In genomic region chr16:58727796-58728568, GRCh38 we compare ENCODE assay signal across 15 cellular contexts. TPM values are rescaled to one million over a fixed set of nuclear protein-coding genes. Genes with fewer than 3 reads are reported as not detected.
DNase-seq lines count a peak whose midpoint lies in the region; ATAC-seq, FAIRE-seq and TF ChIP-seq lines count a peak whose summit lies in the region.
"Had no signal": no experiment of that assay in that cellular context is flagged by ENCODE, and none has a peak within 500 bp of the region (broad histone marks: within the 10 kb centered on the region; RNA-seq: fewer than 3 reads in every experiment).

No MANE protein-coding gene starts in this region.

- no peaks in the 10 kb centered on the region for H3K9me3 Mint-ChIP-seq in WTC11
- H3K9me3 Mint-ChIP-seq in neural crest cell = no peaks in the 10 kb centered on the region

- CTCF ChIA-PET in WTC11 (lab: Charles Lee) = interaction anchor here (1.3 kb wide), 1 partner anchor 28 kb away, joined by 4 read pairs; no protein-coding TSS in a partner anchor

- no peak for ATAC-seq in WTC11
- ATAC-seq in left ventricle myocardium superior = peak; percentile 65
- ATAC-seq: A549 had no signal

- POLR2A ChIA-PET in WTC11 (lab: Charles Lee) = no interaction called here

- intact Hi-C loops in left ventricle myocardium superior (cut with micrococcal nuclease) = no loop called here

- H3K4me3 Mint-ChIP-seq in WTC11 = no peak overlapping the region
- H3K4me3 Mint-ChIP-seq in neural crest cell = peak overlapping the region; percentile 11

- 0 out of 2 replicates have a peak overlapping the region, but pooled peaks have one; percentile 14 for H3K27ac Mint-ChIP-seq in WTC11
- no peak overlapping the region for H3K27ac Mint-ChIP-seq in neural crest cell (ENCODE audit: unreplicated experiment)

- H3K4me1 Mint-ChIP-seq in WTC11 (peaks cover 14% of the 10 kb centered on the region), neural crest cell (peaks cover 21% of the 10 kb centered on the region)

- no peak for TF ChIP-seq POLR2A in H54 (IDR thresholded peaks at IDR 0.05; ENCODE audit: low read depth, low read length)

- no peak for DNase-seq in H54 (ENCODE audit: insufficient read length, low spot score)
- no peak for DNase-seq in WTC11 (ENCODE audit: low spot score)
- DNase-seq in left ventricle myocardium superior = no peak
- DNase-seq in neural crest cell (ENCODE audit: low read depth, low spot score) = no peak
- no peak for DNase-seq in NCI-H1105 (lab: John Stamatoyannopoulos, UW)
- DNase-seq in hepatic stellate cell (ENCODE audit: low spot score) = no peak
- no peak for DNase-seq in stimulated activated naive CD4-positive, alpha-beta T cell (lab: John Stamatoyannopoulos, UW)
- DNase-seq in effector CD4-positive, alpha-beta T cell = no peak
- DNase-seq: Kasumi-1, NCI-H1417 treated with DMSO at 0.1 percent for 48 hours, NCI-H2029, NCI-H510A treated with DMSO at 0.1 percent for 48 hours, SJCRH30 had no signal

- H3K36me3 Mint-ChIP-seq in WTC11 (peaks cover 7% of the 10 kb centered on the region), neural crest cell (ENCODE audit: low read depth) (no peaks in the 10 kb centered on the region)

- H3K27me3 Mint-ChIP-seq in WTC11 (ENCODE audit: low read depth) (no peaks in the 10 kb centered on the region), neural crest cell (ENCODE audit: low read depth) (no peaks in the 10 kb centered on the region)

- no peak for TF ChIP-seq CTCF in WTC11 (IDR thresholded peaks at IDR 0.05)
- no peak for TF ChIP-seq CTCF in neural crest cell (conservative IDR thresholded peaks at IDR 0.05)

- peak; percentile 11 for FAIRE-seq in H54 (lab: Jason Lieb, UNC)
- FAIRE-seq: A549, GM12891 had no signal

TF ChIP-seq in WTC11, 78 proteins besides CTCF, POLR2A, EP300 and RAD21:
- TF ChIP-seq AR (CRISPR knock-in tag; IDR thresholded peaks at IDR 0.05) (no peak), GABPB1 (CRISPR knock-in tag; IDR thresholded peaks at IDR 0.05) (no peak)

RNA-seq across cellular contexts. Expression of gene GOT2, which starts 6.1 kb away (rescaled TPM):
- total RNA-seq in WTC11 (2021) = 180 to 192 TPM (median 185 TPM) in 3 replicates
- total RNA-seq in left ventricle myocardium superior = 555 TPM
- total RNA-seq in neural crest cell = 128 and 133 TPM in 2 replicates

RNA-seq across cellular contexts. Expression of gene SLC38A7, which starts 43.4 kb away (rescaled TPM):
- total RNA-seq in WTC11 (2021) (20.6 to 23.1 TPM (median 22.9 TPM) in 3 replicates), left ventricle myocardium superior (36.1 TPM), neural crest cell (31.7 and 31.8 TPM in 2 replicates)
